1 cellular context compared by ENCODE assay signal in the genomic region with DNA sequence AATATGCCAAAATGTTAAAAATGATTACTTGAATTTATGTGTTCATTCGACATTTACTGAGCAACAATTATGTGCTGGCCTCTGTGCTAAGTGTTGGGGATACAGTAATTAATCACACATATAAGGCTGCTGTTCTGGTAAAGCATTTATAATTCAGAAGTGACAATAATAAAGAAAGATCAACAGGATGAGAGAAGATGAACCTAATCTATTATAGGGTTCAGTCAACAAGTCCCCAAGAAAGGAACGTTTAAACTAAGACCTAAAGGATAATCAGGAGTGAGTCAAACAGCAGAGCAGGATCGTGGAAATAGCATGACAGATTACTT.
TF ChIP-seq lines count a peak whose summit lies in the region.

No MANE protein-coding gene starts in this region.

TF ChIP-seq in GM23338, 12 proteins besides CTCF, POLR2A, EP300 and RAD21 (continued from another document):
- TF ChIP-seq, protein P1, sequence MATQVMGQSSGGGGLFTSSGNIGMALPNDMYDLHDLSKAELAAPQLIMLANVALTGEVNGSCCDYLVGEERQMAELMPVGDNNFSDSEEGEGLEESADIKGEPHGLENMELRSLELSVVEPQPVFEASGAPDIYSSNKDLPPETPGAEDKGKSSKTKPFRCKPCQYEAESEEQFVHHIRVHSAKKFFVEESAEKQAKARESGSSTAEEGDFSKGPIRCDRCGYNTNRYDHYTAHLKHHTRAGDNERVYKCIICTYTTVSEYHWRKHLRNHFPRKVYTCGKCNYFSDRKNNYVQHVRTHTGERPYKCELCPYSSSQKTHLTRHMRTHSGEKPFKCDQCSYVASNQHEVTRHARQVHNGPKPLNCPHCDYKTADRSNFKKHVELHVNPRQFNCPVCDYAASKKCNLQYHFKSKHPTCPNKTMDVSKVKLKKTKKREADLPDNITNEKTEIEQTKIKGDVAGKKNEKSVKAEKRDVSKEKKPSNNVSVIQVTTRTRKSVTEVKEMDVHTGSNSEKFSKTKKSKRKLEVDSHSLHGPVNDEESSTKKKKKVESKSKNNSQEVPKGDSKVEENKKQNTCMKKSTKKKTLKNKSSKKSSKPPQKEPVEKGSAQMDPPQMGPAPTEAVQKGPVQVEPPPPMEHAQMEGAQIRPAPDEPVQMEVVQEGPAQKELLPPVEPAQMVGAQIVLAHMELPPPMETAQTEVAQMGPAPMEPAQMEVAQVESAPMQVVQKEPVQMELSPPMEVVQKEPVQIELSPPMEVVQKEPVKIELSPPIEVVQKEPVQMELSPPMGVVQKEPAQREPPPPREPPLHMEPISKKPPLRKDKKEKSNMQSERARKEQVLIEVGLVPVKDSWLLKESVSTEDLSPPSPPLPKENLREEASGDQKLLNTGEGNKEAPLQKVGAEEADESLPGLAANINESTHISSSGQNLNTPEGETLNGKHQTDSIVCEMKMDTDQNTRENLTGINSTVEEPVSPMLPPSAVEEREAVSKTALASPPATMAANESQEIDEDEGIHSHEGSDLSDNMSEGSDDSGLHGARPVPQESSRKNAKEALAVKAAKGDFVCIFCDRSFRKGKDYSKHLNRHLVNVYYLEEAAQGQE (IDR thresholded peaks at IDR 0.05; ENCODE audit: unreplicated experiment): no peak
- TF ChIP-seq ZNF331 (CRISPR knock-in tag; IDR thresholded peaks at IDR 0.05; ENCODE audit: low read depth) (no peak), NANOG (IDR thresholded peaks at IDR 0.05; ENCODE audit: borderline replicate concordance) (no peak), EZH2phosphoT487 (IDR thresholded peaks at IDR 0.05; ENCODE audit: unreplicated experiment) (no peak), CREB1 (CRISPR knock-in tag; IDR thresholded peaks at IDR 0.05; ENCODE audit: low read depth) (no peak), EZH2 (IDR thresholded peaks at IDR 0.05; ENCODE audit: low read depth, unreplicated experiment) (no peak), STAT1 (IDR thresholded peaks at IDR 0.05; ENCODE audit: unreplicated experiment) (no peak), POLR2AphosphoS5 (IDR thresholded peaks at IDR 0.05; ENCODE audit: low read depth) (no peak)
- TF ChIP-seq, protein P2, sequence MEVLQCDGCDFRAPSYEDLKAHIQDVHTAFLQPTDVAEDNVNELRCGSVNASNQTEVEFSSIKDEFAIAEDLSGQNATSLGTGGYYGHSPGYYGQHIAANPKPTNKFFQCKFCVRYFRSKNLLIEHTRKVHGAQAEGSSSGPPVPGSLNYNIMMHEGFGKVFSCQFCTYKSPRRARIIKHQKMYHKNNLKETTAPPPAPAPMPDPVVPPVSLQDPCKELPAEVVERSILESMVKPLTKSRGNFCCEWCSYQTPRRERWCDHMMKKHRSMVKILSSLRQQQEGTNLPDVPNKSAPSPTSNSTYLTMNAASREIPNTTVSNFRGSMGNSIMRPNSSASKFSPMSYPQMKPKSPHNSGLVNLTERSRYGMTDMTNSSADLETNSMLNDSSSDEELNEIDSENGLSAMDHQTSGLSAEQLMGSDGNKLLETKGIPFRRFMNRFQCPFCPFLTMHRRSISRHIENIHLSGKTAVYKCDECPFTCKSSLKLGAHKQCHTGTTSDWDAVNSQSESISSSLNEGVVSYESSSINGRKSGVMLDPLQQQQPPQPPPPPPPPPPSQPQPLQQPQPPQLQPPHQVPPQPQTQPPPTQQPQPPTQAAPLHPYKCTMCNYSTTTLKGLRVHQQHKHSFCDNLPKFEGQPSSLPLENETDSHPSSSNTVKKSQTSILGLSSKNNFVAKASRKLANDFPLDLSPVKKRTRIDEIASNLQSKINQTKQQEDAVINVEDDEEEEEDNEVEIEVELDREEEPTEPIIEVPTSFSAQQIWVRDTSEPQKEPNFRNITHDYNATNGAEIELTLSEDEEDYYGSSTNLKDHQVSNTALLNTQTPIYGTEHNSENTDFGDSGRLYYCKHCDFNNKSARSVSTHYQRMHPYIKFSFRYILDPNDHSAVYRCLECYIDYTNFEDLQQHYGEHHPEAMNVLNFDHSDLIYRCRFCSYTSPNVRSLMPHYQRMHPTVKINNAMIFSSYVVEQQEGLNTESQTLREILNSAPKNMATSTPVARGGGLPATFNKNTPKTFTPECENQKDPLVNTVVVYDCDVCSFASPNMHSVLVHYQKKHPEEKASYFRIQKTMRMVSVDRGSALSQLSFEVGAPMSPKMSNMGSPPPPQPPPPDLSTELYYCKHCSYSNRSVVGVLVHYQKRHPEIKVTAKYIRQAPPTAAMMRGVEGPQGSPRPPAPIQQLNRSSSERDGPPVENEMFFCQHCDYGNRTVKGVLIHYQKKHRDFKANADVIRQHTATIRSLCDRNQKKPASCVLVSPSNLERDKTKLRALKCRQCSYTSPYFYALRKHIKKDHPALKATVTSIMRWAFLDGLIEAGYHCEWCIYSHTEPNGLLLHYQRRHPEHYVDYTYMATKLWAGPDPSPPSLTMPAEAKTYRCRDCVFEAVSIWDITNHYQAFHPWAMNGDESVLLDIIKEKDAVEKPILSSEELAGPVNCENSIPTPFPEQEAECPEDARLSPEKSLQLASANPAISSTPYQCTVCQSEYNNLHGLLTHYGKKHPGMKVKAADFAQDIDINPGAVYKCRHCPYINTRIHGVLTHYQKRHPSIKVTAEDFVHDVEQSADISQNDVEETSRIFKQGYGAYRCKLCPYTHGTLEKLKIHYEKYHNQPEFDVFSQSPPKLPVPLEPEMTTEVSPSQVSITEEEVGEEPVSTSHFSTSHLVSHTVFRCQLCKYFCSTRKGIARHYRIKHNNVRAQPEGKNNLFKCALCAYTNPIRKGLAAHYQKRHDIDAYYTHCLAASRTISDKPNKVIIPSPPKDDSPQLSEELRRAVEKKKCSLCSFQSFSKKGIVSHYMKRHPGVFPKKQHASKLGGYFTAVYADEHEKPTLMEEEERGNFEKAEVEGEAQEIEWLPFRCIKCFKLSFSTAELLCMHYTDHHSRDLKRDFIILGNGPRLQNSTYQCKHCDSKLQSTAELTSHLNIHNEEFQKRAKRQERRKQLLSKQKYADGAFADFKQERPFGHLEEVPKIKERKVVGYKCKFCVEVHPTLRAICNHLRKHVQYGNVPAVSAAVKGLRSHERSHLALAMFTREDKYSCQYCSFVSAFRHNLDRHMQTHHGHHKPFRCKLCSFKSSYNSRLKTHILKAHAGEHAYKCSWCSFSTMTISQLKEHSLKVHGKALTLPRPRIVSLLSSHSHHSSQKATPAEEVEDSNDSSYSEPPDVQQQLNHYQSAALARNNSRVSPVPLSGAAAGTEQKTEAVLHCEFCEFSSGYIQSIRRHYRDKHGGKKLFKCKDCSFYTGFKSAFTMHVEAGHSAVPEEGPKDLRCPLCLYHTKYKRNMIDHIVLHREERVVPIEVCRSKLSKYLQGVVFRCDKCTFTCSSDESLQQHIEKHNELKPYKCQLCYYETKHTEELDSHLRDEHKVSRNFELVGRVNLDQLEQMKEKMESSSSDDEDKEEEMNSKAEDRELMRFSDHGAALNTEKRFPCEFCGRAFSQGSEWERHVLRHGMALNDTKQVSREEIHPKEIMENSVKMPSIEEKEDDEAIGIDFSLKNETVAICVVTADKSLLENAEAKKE (CRISPR knock-in tag; IDR thresholded peaks at IDR 0.05): no peak
- TF ChIP-seq, protein P3, sequence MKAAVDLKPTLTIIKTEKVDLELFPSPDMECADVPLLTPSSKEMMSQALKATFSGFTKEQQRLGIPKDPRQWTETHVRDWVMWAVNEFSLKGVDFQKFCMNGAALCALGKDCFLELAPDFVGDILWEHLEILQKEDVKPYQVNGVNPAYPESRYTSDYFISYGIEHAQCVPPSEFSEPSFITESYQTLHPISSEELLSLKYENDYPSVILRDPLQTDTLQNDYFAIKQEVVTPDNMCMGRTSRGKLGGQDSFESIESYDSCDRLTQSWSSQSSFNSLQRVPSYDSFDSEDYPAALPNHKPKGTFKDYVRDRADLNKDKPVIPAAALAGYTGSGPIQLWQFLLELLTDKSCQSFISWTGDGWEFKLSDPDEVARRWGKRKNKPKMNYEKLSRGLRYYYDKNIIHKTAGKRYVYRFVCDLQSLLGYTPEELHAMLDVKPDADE (IDR thresholded peaks at IDR 0.05): no peak
